ENCODE assay signal across 11 cellular contexts in genomic region chr10:11149499-11149898, GRCh38.
A peak's percentile ranks its signal among the peaks of the same experiment; 100 is the strongest.
DNase-seq lines count a peak whose midpoint lies in the region; ATAC-seq and TF ChIP-seq lines count a peak whose summit lies in the region.
"Had no signal": no experiment of that assay in that cellular context is flagged by ENCODE, and none has a peak within 500 bp of the region (broad histone marks: within the 10 kb centered on the region; RNA-seq: fewer than 3 reads in every experiment).

No MANE protein-coding gene starts in this region.

- peak overlapping the region; percentile 89 to 90 for H3K4me3 Mint-ChIP-seq in activated T-cell treated with anti-CD3 and anti-CD28 coated beads, Interleukin-2, amount 50 U/mL, for 72 hours

- peak overlapping the region; percentile 98 for H3K27ac Mint-ChIP-seq in activated T-cell treated with anti-CD3 and anti-CD28 coated beads, Interleukin-2, amount 50 U/mL, for 72 hours

- no peaks in the 10 kb centered on the region for H3K9me3 Mint-ChIP-seq in activated T-cell treated with anti-CD3 and anti-CD28 coated beads, Interleukin-2, amount 50 U/mL, for 72 hours

- H3K27ac ChIP-seq in HL-60 (replicated peaks) = 0 out of 2 replicates have a peak overlapping the region, but pooled peaks have one; percentile 16
- H3K27ac ChIP-seq: prostate gland had no signal

- TF ChIP-seq CTCF in HL-60 (IDR thresholded peaks at IDR 0.05; ENCODE audit: insufficient read depth, low read length) = no peak

- no peaks in the 10 kb centered on the region for H3K27me3 Mint-ChIP-seq in activated T-cell treated with anti-CD3 and anti-CD28 coated beads, Interleukin-2, amount 50 U/mL, for 72 hours (ENCODE audit: low read depth)

- no peaks in the 10 kb centered on the region for H3K36me3 Mint-ChIP-seq in activated T-cell treated with anti-CD3 and anti-CD28 coated beads, Interleukin-2, amount 50 U/mL, for 72 hours (ENCODE audit: insufficient read depth in 2 of 2)

- peak; percentile 55 to 69 for ATAC-seq in activated T-cell treated with anti-CD3 and anti-CD28 coated beads, Interleukin-2, amount 50 U/mL, for 72 hours (replicated peaks in 1 of 2)
- ATAC-seq: left lobe of liver had no signal

- H3K4me1 ChIP-seq in mononuclear cell (ENCODE audit: insufficient read depth, low read length) = peaks cover 78% of the 10 kb centered on the region
- H3K4me1 ChIP-seq: prostate gland had no signal

- DNase-seq in CD1c-positive myeloid dendritic cell (ENCODE audit: extremely low spot score) = peak; percentile 65
- peak in 1 of 2 experiments; percentile 25 for DNase-seq in HL-60 (ENCODE audit: low read depth in 1 of 2, low spot score in 1 of 2)
- peak in 1 of 2 donors; percentile 34 for DNase-seq in activated T-cell treated with anti-CD3 and anti-CD28 coated beads, Interleukin-2, amount 50 U/mL, for 72 hours
- no peak for DNase-seq in NCI-H69 (lab: John Stamatoyannopoulos, UW)
- no peak for DNase-seq in stimulated activated CD4-positive, alpha-beta T cell treated with anti-CD3 and anti-CD28 coated beads, Interleukin-2, amount 100 ng/mL, for 48 hours
- DNase-seq in dedifferentiated amniotic fluid mesenchymal stem cell (ENCODE audit: extremely low spot score) = no peak
- DNase-seq in NCI-H510A treated with DMSO at 0.1 percent for 48 hours (lab: John Stamatoyannopoulos, UW) = no peak
- DNase-seq: SIG-M5 had no signal

- H3K4me3 ChIP-seq in HL-60 (replicated peaks; ENCODE audit: insufficient read depth, low read length) (no peak overlapping the region), mononuclear cell (ENCODE audit: low read length) (peak overlapping the region; percentile 4)
- H3K4me3 ChIP-seq: prostate gland had no signal

- peaks cover 100% of the 10 kb centered on the region for H3K4me1 Mint-ChIP-seq in activated T-cell treated with anti-CD3 and anti-CD28 coated beads, Interleukin-2, amount 50 U/mL, for 72 hours (ENCODE audit: low read depth)

- H3K9me3 ChIP-seq in mononuclear cell (ENCODE audit: low read depth, low read length) = no peaks in the 10 kb centered on the region
- H3K9me3 ChIP-seq: prostate gland had no signal

- H3K27me3 ChIP-seq in HL-60 (ENCODE audit: insufficient read depth, poor library complexity, severe bottlenecking) = no peaks in the 10 kb centered on the region
- H3K27me3 ChIP-seq in mononuclear cell (ENCODE audit: insufficient read depth, low read length) = no peaks in the 10 kb centered on the region
